Comparison of ENCODE assay signal across 13 cellular contexts in the genomic region with DNA sequence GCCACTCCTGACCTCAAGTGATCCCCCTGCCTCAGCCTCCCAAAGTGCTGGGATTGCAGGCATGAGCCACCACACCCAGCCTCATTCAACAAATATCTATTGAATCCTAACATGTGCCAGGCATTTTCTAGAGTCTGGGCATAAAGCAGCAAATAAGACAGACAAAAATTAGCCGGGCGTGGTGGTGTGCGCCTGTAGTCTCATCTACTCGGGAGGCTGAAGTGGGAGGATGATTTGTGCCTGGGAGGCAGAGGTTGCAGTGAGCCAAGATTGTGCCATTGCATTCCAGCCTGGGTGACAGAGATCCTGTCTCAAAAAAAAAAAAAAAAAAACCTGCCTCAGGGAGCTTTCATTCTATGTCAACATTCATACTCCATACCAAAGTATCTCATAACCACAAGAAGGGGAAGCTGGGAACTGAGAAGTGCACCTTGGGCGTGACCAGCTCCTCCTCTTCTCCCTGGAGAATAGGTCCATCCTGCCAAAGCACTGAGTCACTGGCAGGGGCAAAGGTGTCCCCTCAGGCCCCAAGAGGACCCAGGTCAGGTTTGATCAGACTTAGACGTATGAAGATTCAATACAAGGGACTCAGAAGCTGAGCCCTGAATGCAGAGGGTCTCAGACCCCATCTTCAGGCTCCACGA. TPM values are rescaled to one million over a fixed set of nuclear protein-coding genes. Genes with fewer than 3 reads are reported as not detected.
DNase-seq lines count a peak whose midpoint lies in the region; FAIRE-seq and TF ChIP-seq lines count a peak whose summit lies in the region.
"Had no signal": no experiment of that assay in that cellular context is flagged by ENCODE, and none has a peak within 500 bp of the region (broad histone marks: within the 10 kb centered on the region; RNA-seq: fewer than 3 reads in every experiment).

No MANE protein-coding gene starts in this region.

- FAIRE-seq in bronchial epithelial cell (lab: Jason Lieb, UNC) = no peak

- H3K27me3 ChIP-seq in bronchial epithelial cell (ENCODE audit: control insufficient read depth, insufficient read depth, low read length) = no peaks in the 10 kb centered on the region

- peak; percentile 39 for DNase-seq in EL
- DNase-seq in NB4 (ENCODE audit: low read depth) = peak; percentile 69
- peak; percentile 88 for DNase-seq in bronchial epithelial cell (ENCODE audit: low read depth)
- peak; percentile 36 for DNase-seq in renal cortical epithelial cell (ENCODE audit: low read depth)
- no peak for DNase-seq in ecto neural progenitor cell (ENCODE audit: low spot score)
- no peak for DNase-seq in stimulated activated CD4-positive, alpha-beta T cell treated with anti-CD3 and anti-CD28 coated beads, Interleukin-1b, Interleukin-23, amount 100 ng/mL, for 48 hours
- no peak for DNase-seq in SK-N-DZ (ENCODE audit: low spot score)
- DNase-seq: activated naive CD4-positive, alpha-beta T cell treated with anti-CD3 and anti-CD28 coated beads, Interleukin-2, amount 50 U/mL, for 16 hours; H7; mesendoderm; MM.1S; NCI-H748 treated with DMSO at 0.1 percent for 48 hours; WERI-Rb-1 had no signal

- TF ChIP-seq POLR2A in NB4 (IDR thresholded peaks at IDR 0.05; ENCODE audit: extremely low read depth, insufficient read length) = no peak

- H3K4me3 ChIP-seq in NB4 (ENCODE audit: low read depth, low read length) = no peak overlapping the region
- no peak overlapping the region for H3K4me3 ChIP-seq in bronchial epithelial cell (ENCODE audit: low read depth, low read length)

- TF ChIP-seq CTCF in NB4 (IDR thresholded peaks at IDR 0.05; ENCODE audit: low read depth, low read length) = no peak
- TF ChIP-seq CTCF in bronchial epithelial cell (IDR thresholded peaks at IDR 0.05; ENCODE audit: insufficient read depth, low read length, severe bottlenecking) = no peak

- peaks cover 7% of the 10 kb centered on the region for H3K36me3 ChIP-seq in bronchial epithelial cell (ENCODE audit: control insufficient read depth, insufficient read depth, low read length)
- H3K36me3 ChIP-seq: WERI-Rb-1 had no signal

RNA-seq across cellular contexts. Expression of gene PPP1R15B, which starts 36.8 kb away (rescaled TPM):
- total RNA-seq in bronchial epithelial cell (23.4 and 33.2 TPM in 2 replicates), renal cortical epithelial cell (34.9 and 46.9 TPM in 2 replicates)
- 38.7 and 40.1 TPM in 2 replicates for polyA plus RNA-seq in SK-N-DZ (2014; cell fraction: cytosol; rRNA removed)
- polyA plus RNA-seq in SK-N-DZ (2014; cell fraction: nucleus; rRNA removed) = 12.8 and 17.6 TPM in 2 replicates

RNA-seq across cellular contexts. Expression of gene PIK3C2B, which starts 46.2 kb away (rescaled TPM):
- 2.1 and 8.4 TPM in 2 replicates for total RNA-seq in bronchial epithelial cell
- 1.9 and 9.7 TPM in 2 replicates for total RNA-seq in renal cortical epithelial cell
- polyA plus RNA-seq in SK-N-DZ (2014; cell fraction: cytosol; rRNA removed) = 6.3 and 8.5 TPM in 2 replicates
- polyA plus RNA-seq in SK-N-DZ (2014; cell fraction: nucleus; rRNA removed) = 4.8 and 12.2 TPM in 2 replicates

Comparison
In these comparisons a context has a peak if more than half of its experiments do, and no peak if none do; other contexts are left out.
1. DNase-seq: peak in EL (single experiment), NB4 (single experiment), bronchial epithelial cell (single experiment) and renal cortical epithelial cell (single experiment); none in ecto neural progenitor cell (single experiment), stimulated activated CD4-positive, alpha-beta T cell treated with anti-CD3 and anti-CD28 coated beads, Interleukin-1b, Interleukin-23, amount 100 ng/mL, for 48 hours (single experiment) and SK-N-DZ (single experiment).